1 cellular context compared by ENCODE assay signal in genomic region chr1:12539320-12539704, GRCh38.
TF ChIP-seq lines count a peak whose summit lies in the region.

No MANE protein-coding gene starts in this region.

TF ChIP-seq in A549, 52 proteins besides CTCF, POLR2A, EP300 and RAD21:
- no peak for TF ChIP-seq REST (IDR thresholded peaks at IDR 0.05)
- no peak for TF ChIP-seq GATA3 (IDR thresholded peaks at IDR 0.05; ENCODE audit: borderline replicate concordance)
- no peak for TF ChIP-seq ESRRA (IDR thresholded peaks at IDR 0.05; ENCODE audit: borderline replicate concordance, low read length)
- no peak for TF ChIP-seq KDM1A (IDR thresholded peaks at IDR 0.05; ENCODE audit: low read depth)
- no peak for TF ChIP-seq HOXB13 (CRISPR knock-in tag; IDR thresholded peaks at IDR 0.05; ENCODE audit: low read depth)
- no peak for TF ChIP-seq MAFK (IDR thresholded peaks at IDR 0.05; ENCODE audit: partially characterized antibody)
- no peak for TF ChIP-seq PBX3 (IDR thresholded peaks at IDR 0.05)
- TF ChIP-seq CHD2 (IDR thresholded peaks at IDR 0.05; ENCODE audit: low read length, partially characterized antibody): no peak
- TF ChIP-seq KDM5A (IDR thresholded peaks at IDR 0.05): no peak
- TF ChIP-seq HOXB5 (CRISPR knock-in tag; IDR thresholded peaks at IDR 0.05): no peak
- TF ChIP-seq FOXS1 (CRISPR knock-in tag; IDR thresholded peaks at IDR 0.05): no peak
- TF ChIP-seq RCOR1 (IDR thresholded peaks at IDR 0.05; ENCODE audit: low read depth, low read length): no peak
- TF ChIP-seq HMGXB4 (CRISPR knock-in tag; IDR thresholded peaks at IDR 0.05; ENCODE audit: borderline replicate concordance): no peak
